ENCODE assay signal across 15 cellular contexts in genomic region chr2:47011696-47012095, GRCh38.
"Had no signal": no experiment of that assay in that cellular context is flagged by ENCODE, and none has a peak within 500 bp of the region (broad histone marks: within the 10 kb centered on the region; RNA-seq: fewer than 3 reads in every experiment).

No MANE protein-coding gene starts in this region.

- ATAC-seq: activated T-cell treated with anti-CD3 and anti-CD28 coated beads, Interleukin-2, amount 50 U/mL, for 72 hours; left lung; stimulated activated naive CD8-positive, alpha-beta T cell treated with anti-CD3 and anti-CD28 coated beads, Interleukin-15, amount 100 ng/mL, for 72 hours had no signal

- H3K27me3 ChIP-seq: left lung, thyroid gland had no signal

- H3K4me3 ChIP-seq: left lung, skin epidermis, thyroid gland had no signal

- H3K27ac Mint-ChIP-seq: activated naive CD8-positive, alpha-beta T cell; activated T-cell treated with anti-CD3 and anti-CD28 coated beads, Interleukin-2, amount 50 U/mL, for 72 hours had no signal

- DNase-seq: activated CD4-positive, alpha-beta T cell treated with anti-CD3 and anti-CD28 coated beads for 1 hour; activated gamma-delta T cell treated with Interleukin-2 at 50 U/mL for 16 hours; activated T-cell treated with anti-CD3 and anti-CD28 coated beads, Interleukin-2, amount 50 U/mL, for 72 hours; foreskin melanocyte; mammary epithelial cell; midbrain; occipital lobe; stimulated activated naive CD8-positive, alpha-beta T cell treated with anti-CD3 and anti-CD28 coated beads, Interleukin-15, amount 100 ng/mL, for 72 hours; T-helper 2 cell; thyroid gland; WERI-Rb-1 had no signal

- H3K4me3 Mint-ChIP-seq: activated naive CD8-positive, alpha-beta T cell; activated T-cell treated with anti-CD3 and anti-CD28 coated beads, Interleukin-2, amount 50 U/mL, for 72 hours; nephron; stimulated activated naive CD8-positive, alpha-beta T cell treated with anti-CD3 and anti-CD28 coated beads, Interleukin-15, amount 100 ng/mL, for 72 hours had no signal

- H3K27me3 Mint-ChIP-seq: activated naive CD8-positive, alpha-beta T cell; stimulated activated naive CD8-positive, alpha-beta T cell treated with anti-CD3 and anti-CD28 coated beads, Interleukin-15, amount 100 ng/mL, for 72 hours had no signal

- H3K9me3 ChIP-seq: left lung, thyroid gland had no signal

- H3K36me3 ChIP-seq: WERI-Rb-1 had no signal

- H3K27ac ChIP-seq: left lung had no signal

- H3K9me3 Mint-ChIP-seq: activated T-cell treated with anti-CD3 and anti-CD28 coated beads, Interleukin-2, amount 50 U/mL, for 72 hours; nephron; stimulated activated naive CD8-positive, alpha-beta T cell treated with anti-CD3 and anti-CD28 coated beads, Interleukin-15, amount 100 ng/mL, for 72 hours had no signal
